In genomic region chr2:11239718-11240462, GRCh38 we compare ENCODE assay signal across 1 cellular context.
TF ChIP-seq lines count a peak whose summit lies in the region.

No MANE protein-coding gene starts in this region.

TF ChIP-seq in IMR-90, 13 proteins besides CTCF, POLR2A, EP300 and RAD21:
- no peak for TF ChIP-seq ELK1 (IDR thresholded peaks at IDR 0.05; ENCODE audit: borderline replicate concordance, low read depth, low read length)
- no peak for TF ChIP-seq MXI1 (IDR thresholded peaks at IDR 0.05; ENCODE audit: borderline replicate concordance, low read depth, low read length)
- TF ChIP-seq BHLHE40 (IDR thresholded peaks at IDR 0.05; ENCODE audit: low read depth, low read length) = no peak
- TF ChIP-seq SMC3 (IDR thresholded peaks at IDR 0.05; ENCODE audit: low read depth, low read length) = no peak
- no peak for TF ChIP-seq CHD1 (IDR thresholded peaks at IDR 0.05; ENCODE audit: low read depth, low read length)
- TF ChIP-seq FOS (IDR thresholded peaks at IDR 0.05; ENCODE audit: low read depth, low read length) = no peak
